ENCODE assay signal across 9 cellular contexts in the genomic region with DNA sequence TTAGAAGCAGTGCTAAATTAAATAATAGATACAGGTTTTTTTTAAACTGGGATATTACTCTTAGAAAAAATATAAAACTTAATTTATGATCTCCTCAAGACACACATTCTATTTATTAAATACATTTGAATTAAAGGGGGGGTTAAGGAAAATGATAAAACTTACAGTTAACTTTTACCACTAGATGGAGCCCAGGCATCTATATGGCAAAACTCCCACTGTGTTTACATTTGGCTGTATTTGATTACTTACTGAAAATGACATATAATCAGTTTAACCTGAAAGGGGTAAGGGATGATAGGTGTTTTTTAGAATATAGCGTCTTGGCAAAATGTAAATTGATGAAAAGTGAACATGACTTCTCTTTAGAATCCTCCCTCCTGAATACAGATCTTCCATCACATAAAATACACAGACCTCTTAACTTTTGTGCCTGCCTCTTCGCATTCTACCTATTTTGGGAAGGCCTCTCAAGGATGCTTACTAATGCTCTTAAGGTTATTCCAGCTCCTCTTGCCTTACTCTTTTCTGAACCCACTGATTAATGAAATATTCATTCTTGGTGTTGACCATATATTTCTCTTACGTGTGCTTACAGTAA.
DNase-seq lines count a peak whose midpoint lies in the region; ATAC-seq and TF ChIP-seq lines count a peak whose summit lies in the region.
"Had no signal": no experiment of that assay in that cellular context is flagged by ENCODE, and none has a peak within 500 bp of the region (broad histone marks: within the 10 kb centered on the region; RNA-seq: fewer than 3 reads in every experiment).

No MANE protein-coding gene starts in this region.

- no peak overlapping the region for H3K4me3 Mint-ChIP-seq in T-helper 2 cell treated with Interferon-gamma antibody and Interleukin-4, amounts not matched to agents 5 μg/mL and 100 μg/mL, for 36 hours
- H3K4me3 Mint-ChIP-seq: naive B cell had no signal

- H3K9me3 Mint-ChIP-seq in T-helper 2 cell treated with Interferon-gamma antibody and Interleukin-4, amounts not matched to agents 5 μg/mL and 100 μg/mL, for 36 hours: no peaks in the 10 kb centered on the region

- no peaks in the 10 kb centered on the region for H3K36me3 Mint-ChIP-seq in T-helper 2 cell treated with Interferon-gamma antibody and Interleukin-4, amounts not matched to agents 5 μg/mL and 100 μg/mL, for 36 hours (ENCODE audit: low read depth)
- H3K36me3 Mint-ChIP-seq: naive B cell had no signal

- H3K27ac ChIP-seq in VCaP: no peak overlapping the region

- no peak for ATAC-seq in HG02588 (IDR thresholded peaks at IDR 0.05; ENCODE audit: unreplicated experiment)
- no peak for ATAC-seq in HG03342 (IDR thresholded peaks at IDR 0.05; ENCODE audit: unreplicated experiment)

- DNase-seq in DMS53 (lab: John Stamatoyannopoulos, UW) (peak; percentile 72), LNCaP clone FGC (ENCODE audit: low read depth) (peak; percentile 8), kidney tubule cell (ENCODE audit: low spot score) (peak; percentile 33), mucosa of gallbladder (ENCODE audit: low spot score) (no peak)
- no peak for DNase-seq in T-helper 2 cell treated with Interferon-gamma antibody and Interleukin-4, amounts not matched to agents 5 μg/mL and 100 μg/mL, for 36 hours (ENCODE audit: low spot score)
- DNase-seq: naive B cell had no signal

- no peaks in the 10 kb centered on the region for H3K27me3 Mint-ChIP-seq in T-helper 2 cell treated with Interferon-gamma antibody and Interleukin-4, amounts not matched to agents 5 μg/mL and 100 μg/mL, for 36 hours (ENCODE audit: low read depth)
- H3K27me3 Mint-ChIP-seq: naive B cell had no signal

- no peak overlapping the region for H3K4me3 ChIP-seq in LNCaP clone FGC (ENCODE audit: low read depth, low read length)

- no peak overlapping the region for H3K27ac Mint-ChIP-seq in T-helper 2 cell treated with Interferon-gamma antibody and Interleukin-4, amounts not matched to agents 5 μg/mL and 100 μg/mL, for 36 hours
- H3K27ac Mint-ChIP-seq: naive B cell had no signal

- TF ChIP-seq CTCF in LNCaP clone FGC (IDR thresholded peaks at IDR 0.05; ENCODE audit: control insufficient read depth, extremely low read depth, insufficient read depth): peak; percentile 53
- peak; percentile 80 for TF ChIP-seq CTCF in VCaP (conservative IDR thresholded peaks at IDR 0.05)

- no peaks in the 10 kb centered on the region for H3K4me1 Mint-ChIP-seq in T-helper 2 cell treated with Interferon-gamma antibody and Interleukin-4, amounts not matched to agents 5 μg/mL and 100 μg/mL, for 36 hours (ENCODE audit: low read depth)
- H3K4me1 Mint-ChIP-seq: naive B cell had no signal

Comparison
In these comparisons a context has a peak if more than half of its experiments do, and no peak if none do; other contexts are left out.
1. DNase-seq: peak in DMS53 (single experiment), LNCaP clone FGC (single experiment) and kidney tubule cell (single experiment); none in mucosa of gallbladder (single experiment) and T-helper 2 cell treated with Interferon-gamma antibody and Interleukin-4, amounts not matched to agents 5 μg/mL and 100 μg/mL, for 36 hours (single experiment).